Comparison of ENCODE assay signal across 27 cellular contexts in the genomic region with DNA sequence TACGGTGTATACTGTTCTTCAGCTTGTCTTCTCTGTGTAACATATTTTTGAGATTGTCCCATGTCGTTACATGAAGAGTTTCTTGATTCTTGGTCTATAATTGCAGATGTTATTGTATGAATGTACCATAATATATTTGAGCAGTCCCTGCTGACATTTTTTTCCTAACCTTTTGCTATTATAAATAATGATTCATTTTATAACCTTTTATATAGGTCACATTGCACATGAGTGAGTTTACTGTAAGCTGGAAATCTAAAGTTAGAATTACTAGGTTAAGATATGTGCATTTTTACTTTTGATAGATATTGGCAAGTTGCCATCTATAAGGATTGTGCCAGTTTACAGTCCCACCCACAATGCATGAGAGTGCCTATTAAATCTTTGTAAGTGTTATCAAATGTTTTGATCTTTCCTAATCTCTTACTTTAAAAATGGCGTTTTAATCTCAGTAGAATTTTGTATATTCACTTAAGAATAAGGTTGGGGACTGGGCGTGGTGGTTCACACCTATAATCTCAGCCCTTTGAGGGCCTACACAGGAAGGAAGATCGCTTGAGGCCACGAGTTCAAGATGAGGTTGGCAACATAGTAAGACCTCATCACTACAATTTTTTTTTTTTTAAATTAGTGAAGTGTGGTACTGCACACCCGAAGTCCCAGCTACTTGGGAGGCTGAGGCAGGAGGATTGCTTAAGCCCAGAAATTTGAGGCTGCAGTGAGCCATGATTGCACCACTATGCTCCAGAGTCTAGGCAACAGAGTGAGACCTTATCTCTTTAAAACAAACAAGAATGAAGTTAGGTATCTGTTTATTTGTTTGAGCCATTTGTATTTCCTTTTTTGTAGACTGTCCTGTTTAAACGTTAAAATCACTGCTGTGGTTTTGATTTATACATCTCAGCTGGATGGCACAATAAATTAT. TPM values are rescaled to one million over a fixed set of nuclear protein-coding genes. Genes with fewer than 3 reads are reported as not detected.
DNase-seq lines count a peak whose midpoint lies in the region; ATAC-seq and TF ChIP-seq lines count a peak whose summit lies in the region.
"Had no signal": no experiment of that assay in that cellular context is flagged by ENCODE, and none has a peak within 500 bp of the region (broad histone marks: within the 10 kb centered on the region; RNA-seq: fewer than 3 reads in every experiment).

No MANE protein-coding gene starts in this region.

- H3K27ac ChIP-seq in CD8-positive, alpha-beta T cell (ENCODE audit: low read depth, low read length): no peak overlapping the region
- H3K27ac ChIP-seq: gastrocnemius medialis, sigmoid colon had no signal

- H3K4me1 ChIP-seq in CD8-positive, alpha-beta T cell (ENCODE audit: insufficient read depth, low read length): peaks cover 9% of the 10 kb centered on the region
- H3K4me1 ChIP-seq: gastrocnemius medialis had no signal

- H3K36me3 ChIP-seq in CD8-positive, alpha-beta T cell (ENCODE audit: insufficient read depth, low read length): peaks cover 9% of the 10 kb centered on the region

- peaks cover 18% of the 10 kb centered on the region for H3K4me1 Mint-ChIP-seq in CD8-positive, alpha-beta T cell (ENCODE audit: low read depth)
- H3K4me1 Mint-ChIP-seq: neural crest cell had no signal

- H3K9me3 ChIP-seq in CD8-positive, alpha-beta T cell (ENCODE audit: low read length): no peaks in the 10 kb centered on the region
- H3K9me3 ChIP-seq: gastrocnemius medialis, mucosa of descending colon, sigmoid colon had no signal

- intact Hi-C loops in CD8-positive, alpha-beta T cell (cut with DNase I, micrococcal nuclease): no loop called here

- CTCF ChIA-PET in CD8-positive, alpha-beta T cell (lab: Charles Lee): no interaction called here

- peaks cover 34% of the 10 kb centered on the region for H3K36me3 Mint-ChIP-seq in CD8-positive, alpha-beta T cell

- DNase-seq in CD8-positive, alpha-beta T cell: no peak
- peak; percentile 18 for DNase-seq in HCEC 1CT
- DNase-seq in cardiac fibroblast (ENCODE audit: low read depth in 2 of 2): peak; percentile 6 to 57
- peak; percentile 8 for DNase-seq in iris pigment epithelial cell (ENCODE audit: low read depth)
- DNase-seq in NCI-H524 (lab: John Stamatoyannopoulos, UW): no peak
- no peak for DNase-seq in NCI-H187 (lab: John Stamatoyannopoulos, UW)
- DNase-seq in DMS 273 treated with DMSO at 0.1 percent for 48 hours (lab: John Stamatoyannopoulos, UW): no peak
- DNase-seq: activated CD4-positive, alpha-beta T cell treated with anti-CD3 and anti-CD28 coated beads for 1 hour; activated naive CD8-positive, alpha-beta T cell treated with anti-CD3 and anti-CD28 coated beads for 36 hours; gastrocnemius medialis; hypothalamus; islet precursor cell; mucosa of descending colon; NCI-H1436 treated with DMSO at 0.1 percent for 48 hours; NCI-H2171; NCI-H524 treated with DMSO at 0.1 percent for 48 hours; NK-92 treated with Interleukin-12 subunit alpha and Interleukin-12 subunit beta, amount 100 ng/mL, for 24 hours; posterior cingulate gyrus; SIG-M5; sigmoid colon; stimulated activated CD8-positive, alpha-beta memory T cell treated with anti-CD3 and anti-CD28 coated beads, Interleukin-4, amount 100 ng/mL, for 48 hours had no signal

- H3K9me3 Mint-ChIP-seq in CD8-positive, alpha-beta T cell: no peaks in the 10 kb centered on the region
- H3K9me3 Mint-ChIP-seq: activated naive CD8-positive, alpha-beta T cell treated with anti-CD3 and anti-CD28 coated beads for 36 hours; neural crest cell; T-cell; type B pancreatic cell had no signal

- H3K27me3 Mint-ChIP-seq in CD8-positive, alpha-beta T cell (ENCODE audit: low read depth): peaks cover 5% of the 10 kb centered on the region
- H3K27me3 Mint-ChIP-seq: type B pancreatic cell had no signal

- H3K27ac Mint-ChIP-seq in CD8-positive, alpha-beta T cell: peak overlapping the region; percentile 78
- H3K27ac Mint-ChIP-seq: activated naive CD8-positive, alpha-beta T cell treated with anti-CD3 and anti-CD28 coated beads for 36 hours; type B pancreatic cell had no signal

- peak; percentile 57 for ATAC-seq in CD8-positive, alpha-beta T cell
- ATAC-seq in HG03097 (IDR thresholded peaks at IDR 0.05; ENCODE audit: low FRiP score, unreplicated experiment): no peak
- ATAC-seq: esophagus mucosa, gastrocnemius medialis, mucosa of descending colon, Panc1 had no signal

- no peak overlapping the region for H3K4me3 ChIP-seq in CD8-positive, alpha-beta T cell (ENCODE audit: low read depth, low read length)
- no peak overlapping the region for H3K4me3 ChIP-seq in cardiac fibroblast (replicated peaks in 1 of 2; ENCODE audit: low read depth in 2 of 2, low read length in 2 of 2)
- H3K4me3 ChIP-seq: gastrocnemius medialis, mucosa of descending colon, sigmoid colon had no signal

- TF ChIP-seq CTCF in CD8-positive, alpha-beta T cell (IDR thresholded peaks at IDR 0.05): no peak
- no peak for TF ChIP-seq CTCF in cardiac fibroblast (IDR thresholded peaks at IDR 0.05; ENCODE audit: low read depth, low read length)

- POLR2A ChIA-PET in CD8-positive, alpha-beta T cell (lab: Charles Lee): no interaction called here

- no peaks in the 10 kb centered on the region for H3K27me3 ChIP-seq in CD8-positive, alpha-beta T cell (ENCODE audit: insufficient read depth, low read length)
- H3K27me3 ChIP-seq: sigmoid colon had no signal

- no peak overlapping the region for H3K4me3 Mint-ChIP-seq in CD8-positive, alpha-beta T cell
- H3K4me3 Mint-ChIP-seq: activated naive CD8-positive, alpha-beta T cell treated with anti-CD3 and anti-CD28 coated beads for 36 hours; neural crest cell; T-cell; type B pancreatic cell had no signal

RNA-seq across cellular contexts. Expression of gene ZMYM1, which starts 36.5 kb away (rescaled TPM):
- 1 to 10 TPM; 3.7 to 6.0 TPM for total RNA-seq in CD8-positive, alpha-beta T cell

Comparison
In these comparisons a context has a peak if more than half of its experiments do, and no peak if none do; other contexts are left out.
1. DNase-seq: peak in HCEC 1CT (single experiment), cardiac fibroblast (2 of 2) and iris pigment epithelial cell (single experiment); none in CD8-positive, alpha-beta T cell (0 of 7), NCI-H524 (0 of 2), NCI-H187 (0 of 2) and DMS 273 treated with DMSO at 0.1 percent for 48 hours (single experiment).